ENCODE assay signal across 12 cellular contexts in genomic region chr6:51398064-51398740, GRCh38.
DNase-seq lines count a peak whose midpoint lies in the region; ATAC-seq and TF ChIP-seq lines count a peak whose summit lies in the region.
"Had no signal": no experiment of that assay in that cellular context is flagged by ENCODE, and none has a peak within 500 bp of the region (broad histone marks: within the 10 kb centered on the region; RNA-seq: fewer than 3 reads in every experiment).

No MANE protein-coding gene starts in this region.

- H3K4me3 ChIP-seq in HCT116 (replicated peaks in 1 of 2; ENCODE audit: low read depth in 1 of 2, low read length in 2 of 2): no peak overlapping the region
- no peak overlapping the region for H3K4me3 ChIP-seq in neural progenitor cell
- no peak overlapping the region for H3K4me3 ChIP-seq in prostate gland
- H3K4me3 ChIP-seq: hepatocyte had no signal

- POLR2A ChIA-PET in HCT116 (lab: Charles Lee): no interaction called here

- peak; percentile 73 for ATAC-seq in GM18502 (IDR thresholded peaks at IDR 0.05; ENCODE audit: poor library complexity, unreplicated experiment)
- no peak for ATAC-seq in HCT116
- no peak for ATAC-seq in natural killer cell

- H3K9me3 Mint-ChIP-seq in natural killer cell: no peaks in the 10 kb centered on the region
- H3K9me3 Mint-ChIP-seq in neural progenitor cell: no peaks in the 10 kb centered on the region

- no peak overlapping the region for H3K27ac Mint-ChIP-seq in natural killer cell
- H3K27ac Mint-ChIP-seq in neural progenitor cell: no peak overlapping the region
- H3K27ac Mint-ChIP-seq: activated CD4-positive, alpha-beta memory T cell treated with anti-CD3 and anti-CD28 coated beads, Interleukin-2, amount 10 ng/mL, durations not matched to agents 7 days and 5 days had no signal

- H2AFZ ChIP-seq in HCT116 (ENCODE audit: low read depth, low read length, poor library complexity, severe bottlenecking) (no peak overlapping the region), neural progenitor cell (replicated peaks) (no peak overlapping the region)
- H2AFZ ChIP-seq: hepatocyte had no signal

- H3K4me3 Mint-ChIP-seq in natural killer cell (no peak overlapping the region), neural progenitor cell (no peak overlapping the region)
- H3K4me3 Mint-ChIP-seq: activated CD4-positive, alpha-beta memory T cell treated with anti-CD3 and anti-CD28 coated beads, Interleukin-2, amount 10 ng/mL, durations not matched to agents 7 days and 5 days had no signal

- no peaks in the 10 kb centered on the region for H3K27me3 Mint-ChIP-seq in natural killer cell (ENCODE audit: low read depth in 2 of 2)
- H3K27me3 Mint-ChIP-seq in neural progenitor cell (ENCODE audit: insufficient read depth, low read depth): no peaks in the 10 kb centered on the region
- H3K27me3 Mint-ChIP-seq: activated CD4-positive, alpha-beta memory T cell treated with anti-CD3 and anti-CD28 coated beads, Interleukin-2, amount 10 ng/mL, durations not matched to agents 7 days and 5 days had no signal

- CTCF ChIA-PET in HCT116 (lab: Charles Lee): no interaction called here

- no peak for DNase-seq in HCT116 (ENCODE audit: low read depth, low spot score)
- peak; percentile 99 for DNase-seq in NCI-H1105 treated with DMSO at 0.1 percent for 48 hours (lab: John Stamatoyannopoulos, UW)
- peak; percentile 46 for DNase-seq in astrocyte of the hippocampus (ENCODE audit: low read depth, low spot score)
- DNase-seq in natural killer cell: no peak
- DNase-seq in KG1 (lab: John Stamatoyannopoulos, UW): no peak
- DNase-seq in neural progenitor cell (ENCODE audit: low spot score): no peak
- DNase-seq in prostate gland (ENCODE audit: low spot score): no peak
- DNase-seq: activated CD4-positive, alpha-beta memory T cell treated with anti-CD3 and anti-CD28 coated beads, Interleukin-2, amount 10 ng/mL, durations not matched to agents 7 days and 5 days; DND-41; stimulated activated CD8-positive, alpha-beta memory T cell treated with anti-CD3 and anti-CD28 coated beads, Interleukin-4, amount 100 ng/mL, for 48 hours had no signal

- H3K27me3 ChIP-seq in HCT116 (ENCODE audit: insufficient read depth, low read length) (no peaks in the 10 kb centered on the region), neural progenitor cell (no peaks in the 10 kb centered on the region), prostate gland (replicated peaks; ENCODE audit: insufficient read depth) (no peaks in the 10 kb centered on the region)
- H3K27me3 ChIP-seq: hepatocyte had no signal

- no peak for TF ChIP-seq POLR2A in HCT116 (IDR thresholded peaks at IDR 0.05; ENCODE audit: borderline replicate concordance, extremely low read depth, insufficient read depth, insufficient read length)
- no peak for TF ChIP-seq POLR2A in prostate gland (IDR thresholded peaks at IDR 0.05)

- no peaks in the 10 kb centered on the region for H3F3A ChIP-seq in neural progenitor cell (ENCODE audit: low read depth)

- H3K9me3 ChIP-seq in HCT116 (ENCODE audit: control insufficient read depth in 1 of 2, insufficient read depth in 1 of 2, low read depth in 1 of 2, low read length in 2 of 2) (peaks cover 7 to 14% of the 10 kb centered on the region in 2 experiments; a peak in 2 of 4 replicates), neural progenitor cell (ENCODE audit: low read depth) (no peaks in the 10 kb centered on the region), prostate gland (no peaks in the 10 kb centered on the region)

- BruUV-seq in HCT116 (replicated peaks; lab: Mats Ljungman, UMichigan): no TSS peak

- H3K4me1 ChIP-seq in HCT116 (ENCODE audit: control insufficient read depth in 1 of 2, insufficient read depth in 2 of 2, low read length in 2 of 2): no peaks in the 10 kb centered on the region
- H3K4me1 ChIP-seq in neural progenitor cell: no peaks in the 10 kb centered on the region
- H3K4me1 ChIP-seq in prostate gland (replicated peaks): no peaks in the 10 kb centered on the region

- H3K9me2 ChIP-seq in HCT116 (ENCODE audit: insufficient read depth): no peaks in the 10 kb centered on the region

- WGBS in prostate gland: 62% methylated on average over 5 of the region's 5 CpGs

- no peak overlapping the region for H3K4me2 ChIP-seq in HCT116 (ENCODE audit: low read length)
- H3K4me2 ChIP-seq in neural progenitor cell: no peak overlapping the region
- H3K4me2 ChIP-seq: hepatocyte had no signal

- no peak overlapping the region for H3K27ac ChIP-seq in HCT116 (ENCODE audit: low read depth, low read length)
- no peak overlapping the region for H3K27ac ChIP-seq in neural progenitor cell
- no peak overlapping the region for H3K27ac ChIP-seq in prostate gland
- H3K27ac ChIP-seq: hepatocyte had no signal

- H3K36me3 ChIP-seq in HCT116 (ENCODE audit: control insufficient read depth in 1 of 2, insufficient read depth in 2 of 2, low read length in 2 of 2) (no peaks in the 10 kb centered on the region), neural progenitor cell (no peaks in the 10 kb centered on the region), prostate gland (no peaks in the 10 kb centered on the region)

- intact Hi-C loops in HCT116 (cut with micrococcal nuclease): no loop called here
- intact Hi-C loops in natural killer cell (cut with micrococcal nuclease): no loop called here
- intact Hi-C loops in prostate gland (cut with DNase I): no loop called here

- H3K79me2 ChIP-seq in HCT116 (ENCODE audit: insufficient read depth, low read length) (no peaks in the 10 kb centered on the region), neural progenitor cell (ENCODE audit: low read depth) (no peaks in the 10 kb centered on the region)
- H3K79me2 ChIP-seq: hepatocyte had no signal

- no peaks in the 10 kb centered on the region for H3K36me3 Mint-ChIP-seq in natural killer cell
- H3K36me3 Mint-ChIP-seq in neural progenitor cell: no peaks in the 10 kb centered on the region

- RAD21 ChIA-PET in HCT116 (lab: Charles Lee; ENCODE audit: low non-redundant PET in 1 of 2, low total read pairs in 2 of 2, uncharacterized antibody in 2 of 2, unreplicated experiment in 2 of 2): no interaction called here

- no peaks in the 10 kb centered on the region for H3K4me1 Mint-ChIP-seq in natural killer cell
- H3K4me1 Mint-ChIP-seq in neural progenitor cell: no peaks in the 10 kb centered on the region
- H3K4me1 Mint-ChIP-seq: activated CD4-positive, alpha-beta memory T cell treated with anti-CD3 and anti-CD28 coated beads, Interleukin-2, amount 10 ng/mL, durations not matched to agents 7 days and 5 days had no signal

- H4K20me1 ChIP-seq in HCT116 (ENCODE audit: insufficient read depth): no peaks in the 10 kb centered on the region
- H4K20me1 ChIP-seq in neural progenitor cell (ENCODE audit: low read depth): no peaks in the 10 kb centered on the region

- TF ChIP-seq RAD21 in HCT116 (IDR thresholded peaks at IDR 0.05; ENCODE audit: low read depth): no peak

- no peak for TF ChIP-seq CTCF in HCT116 (IDR thresholded peaks at IDR 0.05 in 2 of 3, conservative IDR thresholded peaks at IDR 0.05 in 1 of 3; ENCODE audit: borderline replicate concordance in 1 of 3, insufficient read depth in 1 of 3, low read depth in 2 of 3, low read length in 2 of 3)
- TF ChIP-seq CTCF in natural killer cell (IDR thresholded peaks at IDR 0.05): no peak
- TF ChIP-seq CTCF in neural progenitor cell (IDR thresholded peaks at IDR 0.05): no peak
- TF ChIP-seq CTCF in prostate gland (IDR thresholded peaks at IDR 0.05): no peak

- no peak overlapping the region for H3K9ac ChIP-seq in HCT116 (ENCODE audit: low read length)
- no peak overlapping the region for H3K9ac ChIP-seq in neural progenitor cell

TF ChIP-seq in HCT116, 20 proteins besides CTCF, POLR2A, EP300 and RAD21:
- TF ChIP-seq MAX (IDR thresholded peaks at IDR 0.05) (no peak), TCF7L2 (IDR thresholded peaks at IDR 0.05; ENCODE audit: borderline replicate concordance, extremely low read depth, insufficient read depth, insufficient read length) (peak; percentile 42)

Comparison
In these comparisons a context has a peak if more than half of its experiments do, and no peak if none do; other contexts are left out.
1. DNase-seq: peak in NCI-H1105 treated with DMSO at 0.1 percent for 48 hours (single experiment) and astrocyte of the hippocampus (single experiment); none in HCT116 (single experiment), natural killer cell (single experiment), KG1 (single experiment), neural progenitor cell (single experiment) and prostate gland (single experiment).